Comparison of ENCODE assay signal across 9 cellular contexts in the genomic region with DNA sequence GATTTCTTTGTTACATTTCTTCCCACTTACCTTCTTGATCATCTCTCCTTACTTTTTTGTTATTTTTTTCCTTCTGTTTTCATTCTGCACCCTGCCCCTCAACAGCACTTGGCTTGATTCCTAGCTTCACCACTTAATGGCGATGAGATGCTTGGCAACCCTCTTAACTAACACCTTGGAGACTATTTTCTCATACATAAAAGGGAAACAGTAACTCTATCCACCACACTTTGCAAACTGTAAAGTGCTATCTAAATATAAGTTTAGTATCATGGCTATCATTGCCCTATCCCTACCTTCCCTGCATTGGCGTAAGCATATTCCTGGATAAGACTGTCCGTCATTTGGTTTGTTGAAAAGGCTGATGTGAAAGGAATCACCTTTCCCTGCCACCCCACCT.
"Had no signal": no experiment of that assay in that cellular context is flagged by ENCODE, and none has a peak within 500 bp of the region (broad histone marks: within the 10 kb centered on the region; RNA-seq: fewer than 3 reads in every experiment).

No MANE protein-coding gene starts in this region.

- ATAC-seq: GM23338, HCT116 had no signal

- H3K4me1 ChIP-seq: HAP-1 had no signal

- H3K36me3 ChIP-seq: HAP-1 had no signal

- H2AFZ ChIP-seq: GM23248, GM23338 had no signal

- H3K9me3 ChIP-seq: HAP-1 had no signal

- DNase-seq: GM23248, GOT3, H7, H9, HCEC 1CT, HFFc6 had no signal

- H3K4me2 ChIP-seq: GM23338 had no signal

- H3K27ac ChIP-seq: GM23248 had no signal

- H3K9ac ChIP-seq: GM23248 had no signal

- H3K4me3 ChIP-seq: GM23248, GM23338, HAP-1 had no signal
